ENCODE assay signal across 18 cellular contexts in genomic region chr6:43016935-43017334, GRCh38. TPM values are rescaled to one million over a fixed set of nuclear protein-coding genes. Genes with fewer than 3 reads are reported as not detected.
A peak's percentile ranks its signal among the peaks of the same experiment; 100 is the strongest.
DNase-seq lines count a peak whose midpoint lies in the region; ATAC-seq and TF ChIP-seq lines count a peak whose summit lies in the region.
"Had no signal": no experiment of that assay in that cellular context is flagged by ENCODE, and none has a peak within 500 bp of the region (broad histone marks: within the 10 kb centered on the region; RNA-seq: fewer than 3 reads in every experiment).

No MANE protein-coding gene starts in this region.

- H3K27ac Mint-ChIP-seq in progenitor cell of endocrine pancreas: peak overlapping the region; percentile 64

- H4K20me1 ChIP-seq in BLaER1 treated with 17β-estradiol and CSF1 and Interleukin-3, amounts not matched to agents 10 nM and 100 nM: peaks cover 6 to 39% (median 27%) of the 10 kb centered on the region in 11 experiments; a peak in 18 of 22 replicates
- no peaks in the 10 kb centered on the region for H4K20me1 ChIP-seq in OCI-LY7 (ENCODE audit: insufficient read depth, low read length)

- H3K4me3 Mint-ChIP-seq in progenitor cell of endocrine pancreas (ENCODE audit: low read depth): no peak overlapping the region

- no peak overlapping the region for H2AFZ ChIP-seq in OCI-LY7 (ENCODE audit: low read length)

- intact Hi-C loops in OCI-LY7 (cut with micrococcal nuclease; ENCODE audit: unreplicated experiment) (no loop called here), Right ventricle myocardium superior (cut with DNase I) (no loop called here), tibial artery (cut with DNase I; ENCODE audit: low total_unique reads) (no loop called here)

- H3K4me2 ChIP-seq in BLaER1 treated with 17β-estradiol and CSF1 and Interleukin-3, amounts not matched to agents 10 nM and 100 nM: peak overlapping the region; percentile 88 to 100 (median 95)
- 0 out of 2 replicates have a peak overlapping the region, but pooled peaks have one; percentile 5 for H3K4me2 ChIP-seq in OCI-LY7 (ENCODE audit: low read length)

- no peaks in the 10 kb centered on the region for H3K27me3 ChIP-seq in BLaER1 treated with 17β-estradiol and CSF1 and Interleukin-3, amounts not matched to agents 10 nM and 100 nM
- no peaks in the 10 kb centered on the region for H3K27me3 ChIP-seq in tibial artery
- H3K27me3 ChIP-seq: ovary, tibial nerve had no signal

- peaks cover 43 to 53% (median 50%) of the 10 kb centered on the region in 11 experiments for H3K36me3 ChIP-seq in BLaER1 treated with 17β-estradiol and CSF1 and Interleukin-3, amounts not matched to agents 10 nM and 100 nM
- H3K36me3 ChIP-seq in OCI-LY7 (ENCODE audit: insufficient read depth, low read length) (peaks cover 43% of the 10 kb centered on the region; the same call in 1 of the 2 replicates), tibial artery (peaks cover 14 to 34% (median 30%) of the 10 kb centered on the region in 3 donors)
- H3K36me3 ChIP-seq: ovary had no signal

- POLR2A ChIA-PET in OCI-LY7 (lab: Charles Lee): no interaction called here

- peaks cover 6% of the 10 kb centered on the region for H3K36me3 Mint-ChIP-seq in progenitor cell of endocrine pancreas (ENCODE audit: insufficient read depth)

- H3K9me2 ChIP-seq in OCI-LY7 (ENCODE audit: insufficient read depth, low read length): no peaks in the 10 kb centered on the region

- peaks cover 51 to 69% (median 57%) of the 10 kb centered on the region in 10 experiments for H3K4me1 ChIP-seq in BLaER1 treated with 17β-estradiol and CSF1 and Interleukin-3, amounts not matched to agents 10 nM and 100 nM
- H3K4me1 ChIP-seq in OCI-LY7 (ENCODE audit: insufficient read depth, low read length, poor library complexity, severe bottlenecking) (peaks cover 39% of the 10 kb centered on the region), tibial artery (peaks cover 0 to 58% (median 44%) of the 10 kb centered on the region in 4 donors)

- peak overlapping the region in 10 of 11 experiments; percentile 16 to 71 (median 51); a peak in 18 of 22 replicates for H3K9ac ChIP-seq in BLaER1 treated with 17β-estradiol and CSF1 and Interleukin-3, amounts not matched to agents 10 nM and 100 nM

- peak overlapping the region in 8 of 11 experiments; percentile 3 to 56 (median 36); a peak in 11 of 22 replicates for H3K27ac ChIP-seq in BLaER1 treated with 17β-estradiol and CSF1 and Interleukin-3, amounts not matched to agents 10 nM and 100 nM
- no peak overlapping the region for H3K27ac ChIP-seq in OCI-LY7 (ENCODE audit: low read depth, low read length, poor library complexity, severe bottlenecking)
- H3K27ac ChIP-seq in tibial artery: peak overlapping the region in 1 of 2 donors; percentile 45
- H3K27ac ChIP-seq: epithelial cell of prostate, ovary, tibial nerve had no signal

- DNase-seq in OCI-LY7 (ENCODE audit: low spot score): no peak
- peak; percentile 51 for DNase-seq in Right ventricle myocardium superior
- DNase-seq in progenitor cell of endocrine pancreas (ENCODE audit: low spot score, unreplicated experiment): no peak
- DNase-seq in tibial artery: no peak
- DNase-seq: activated CD4-positive, CD25-positive, alpha-beta regulatory T cell treated with anti-CD3 and anti-CD28 coated beads, Interleukin-2, amount 50 U/mL, for 72 hours; activated naive CD8-positive, alpha-beta T cell treated with anti-CD3 and anti-CD28 coated beads, Interleukin-2, amount 10 ng/mL, durations not matched to agents 7 days and 5 days; islet precursor cell; midbrain; NCI-H2107; NCI-H774; ovary; T-helper 2 cell had no signal

- peaks cover 34% of the 10 kb centered on the region for H3K79me2 ChIP-seq in OCI-LY7 (ENCODE audit: insufficient read depth, low read depth, low read length)

- peaks cover 30% of the 10 kb centered on the region for H3K4me1 Mint-ChIP-seq in progenitor cell of endocrine pancreas (ENCODE audit: low read depth)

- ATAC-seq in Right ventricle myocardium superior (ENCODE audit: poor library complexity) (peak; percentile 2), GM19397 (IDR thresholded peaks at IDR 0.05; ENCODE audit: unreplicated experiment) (no peak), HG03159 (IDR thresholded peaks at IDR 0.05; ENCODE audit: unreplicated experiment) (no peak), GM18868 (IDR thresholded peaks at IDR 0.05; ENCODE audit: unreplicated experiment) (no peak)

- no peaks in the 10 kb centered on the region for H3K27me3 Mint-ChIP-seq in progenitor cell of endocrine pancreas
- H3K27me3 Mint-ChIP-seq: activated naive CD8-positive, alpha-beta T cell treated with anti-CD3 and anti-CD28 coated beads, Interleukin-2, amount 10 ng/mL, durations not matched to agents 7 days and 5 days had no signal

- H3K9me3 ChIP-seq in BLaER1 treated with 17β-estradiol and CSF1 and Interleukin-3, amounts not matched to agents 10 nM and 100 nM (replicated peaks in 1 of 11): no peaks in the 10 kb centered on the region
- H3K9me3 ChIP-seq in OCI-LY7 (ENCODE audit: low read length) (no peaks in the 10 kb centered on the region), tibial artery (no peaks in the 10 kb centered on the region)
- H3K9me3 ChIP-seq: ovary, tibial nerve had no signal

- 0 out of 20 replicates have a peak overlapping the region, but pooled peaks of 1 of the 10 experiments have one; percentile 8 for H3K4me3 ChIP-seq in BLaER1 treated with 17β-estradiol and CSF1 and Interleukin-3, amounts not matched to agents 10 nM and 100 nM
- H3K4me3 ChIP-seq in OCI-LY7 (ENCODE audit: low read depth, low read length, poor library complexity, severe bottlenecking) (no peak overlapping the region), tibial artery (no peak overlapping the region)
- H3K4me3 ChIP-seq: tibial nerve had no signal

- no TSS peak for BruUV-seq in OCI-LY7 (replicated peaks; lab: Mats Ljungman, UMichigan)

- CTCF ChIA-PET in OCI-LY7 (lab: Charles Lee; ENCODE audit: unreplicated experiment): no interaction called here

- TF ChIP-seq CTCF in OCI-LY7 (conservative IDR thresholded peaks at IDR 0.05; ENCODE audit: low read length) (no peak), progenitor cell of endocrine pancreas (IDR thresholded peaks at IDR 0.05; ENCODE audit: unreplicated experiment) (no peak), tibial artery (IDR thresholded peaks at IDR 0.05) (no peak)

- no peaks in the 10 kb centered on the region for H3K9me3 Mint-ChIP-seq in progenitor cell of endocrine pancreas (ENCODE audit: low read depth)
- H3K9me3 Mint-ChIP-seq: activated naive CD8-positive, alpha-beta T cell treated with anti-CD3 and anti-CD28 coated beads, Interleukin-2, amount 10 ng/mL, durations not matched to agents 7 days and 5 days had no signal

RNA-seq across cellular contexts. Expression of gene KLHDC3, which starts 2.9 kb away (rescaled TPM):
- total RNA-seq in OCI-LY7 (2014; rRNA removed; shearing (Covaris generic)): 78.6 and 89.9 TPM in 2 replicates
- total RNA-seq in OCI-LY7 (2022) (91.4 and 99.6 TPM in 2 replicates), Right ventricle myocardium superior (147 TPM), progenitor cell of endocrine pancreas (86.8 and 91.1 TPM in 2 replicates)

RNA-seq across cellular contexts. Expression of gene MEA1, which starts 3.2 kb away (rescaled TPM):
- total RNA-seq in OCI-LY7 (2014; rRNA removed; shearing (Covaris generic)): 70.7 and 76.0 TPM in 2 replicates
- 59.1 and 67.9 TPM in 2 replicates for total RNA-seq in OCI-LY7 (2022)
- total RNA-seq in Right ventricle myocardium superior: 26.7 TPM
- 64.0 and 68.4 TPM in 2 replicates for total RNA-seq in progenitor cell of endocrine pancreas

RNA-seq across cellular contexts. Expression of gene RRP36, which starts 4.5 kb away (rescaled TPM):
- 61.1 and 72.6 TPM in 2 replicates for total RNA-seq in OCI-LY7 (2014; rRNA removed; shearing (Covaris generic))
- total RNA-seq in OCI-LY7 (2022): 66.7 and 75.9 TPM in 2 replicates
- total RNA-seq in Right ventricle myocardium superior: 22.9 TPM
- 60.6 and 62.4 TPM in 2 replicates for total RNA-seq in progenitor cell of endocrine pancreas

RNA-seq across cellular contexts. Expression of gene PPP2R5D, which starts 32.6 kb away (rescaled TPM):
- total RNA-seq in OCI-LY7 (2014; rRNA removed; shearing (Covaris generic)): 29.1 and 35.0 TPM in 2 replicates
- total RNA-seq in OCI-LY7 (2022) (35.6 and 39.5 TPM in 2 replicates), Right ventricle myocardium superior (34.6 TPM), progenitor cell of endocrine pancreas (52.2 and 53.6 TPM in 2 replicates)

RNA-seq across cellular contexts. Expression of gene CUL7, which starts 36.7 kb away (rescaled TPM):
- 14.1 and 16.9 TPM in 2 replicates for total RNA-seq in OCI-LY7 (2014; rRNA removed; shearing (Covaris generic))
- total RNA-seq in OCI-LY7 (2022) (14.9 and 18.6 TPM in 2 replicates), Right ventricle myocardium superior (6.8 TPM), progenitor cell of endocrine pancreas (58.9 and 60.9 TPM in 2 replicates)
